Comparison of ENCODE assay signal across 9 cellular contexts in genomic region chr12:26614217-26614616, GRCh38.
DNase-seq lines count a peak whose midpoint lies in the region; ATAC-seq, FAIRE-seq and TF ChIP-seq lines count a peak whose summit lies in the region.
"Had no signal": no experiment of that assay in that cellular context is flagged by ENCODE, and none has a peak within 500 bp of the region (broad histone marks: within the 10 kb centered on the region; RNA-seq: fewer than 3 reads in every experiment).

No MANE protein-coding gene starts in this region.

- no peak overlapping the region for H3K4me3 Mint-ChIP-seq in osteocyte (ENCODE audit: unreplicated experiment)

- POLR2A ChIA-PET in A673 (lab: Charles Lee; ENCODE audit: low non-redundant PET), result no interaction called here

- H3K4me1 Mint-ChIP-seq in osteocyte (ENCODE audit: unreplicated experiment), result no peaks in the 10 kb centered on the region

- DNase-seq in A673 (ENCODE audit: low spot score) (peak; percentile 62), GM12891 (ENCODE audit: insufficient read length, low spot score) (no peak), Peyer's patch (no peak), erythroblast (lab: John Stamatoyannopoulos, UW) (peak; percentile 53 to 64), osteocyte (ENCODE audit: extremely low spot score, unreplicated experiment) (no peak), dedifferentiated amniotic fluid mesenchymal stem cell (ENCODE audit: extremely low spot score) (no peak), NCI-H2227 treated with DMSO at 0.1 percent for 48 hours (lab: John Stamatoyannopoulos, UW) (no peak)

- peak; percentile 71 for FAIRE-seq in GM12891 (lab: Jason Lieb, UNC)
- FAIRE-seq: colon had no signal

- BruUV-seq in A673 (replicated peaks; lab: Mats Ljungman, UMichigan), result no TSS peak

- no peak for TF ChIP-seq POLR2A in GM12891 (IDR thresholded peaks at IDR 0.05; ENCODE audit: low read depth, low read length)
- no peak for TF ChIP-seq POLR2A in Peyer's patch (IDR thresholded peaks at IDR 0.05)
- no peak for TF ChIP-seq POLR2A in erythroblast (IDR thresholded peaks at IDR 0.05; ENCODE audit: low read length)

- H3K27me3 Mint-ChIP-seq in osteocyte (ENCODE audit: unreplicated experiment), result no peaks in the 10 kb centered on the region

- H3K4me3 ChIP-seq in A673 (ENCODE audit: low read depth, low read length, poor library complexity, severe bottlenecking), result no peak overlapping the region
- no peak overlapping the region for H3K4me3 ChIP-seq in Peyer's patch

- no peaks in the 10 kb centered on the region for H3K4me1 ChIP-seq in A673 (ENCODE audit: insufficient read depth, low read length, poor library complexity, severe bottlenecking)
- H3K4me1 ChIP-seq in Peyer's patch, result no peaks in the 10 kb centered on the region

- H3K27ac Mint-ChIP-seq in osteocyte (ENCODE audit: unreplicated experiment), result no peak overlapping the region

- CTCF ChIA-PET in A673 (lab: Charles Lee), result interaction anchor here (0.6 to 1.2 kb wide), 7 partner anchors 17 to 515 kb away, joined by 3 to 12 read pairs (median 3); no protein-coding TSS in a partner anchor

- H3K27me3 ChIP-seq in A673 (replicated peaks; ENCODE audit: insufficient read depth, low read depth, low read length, poor library complexity), result no peaks in the 10 kb centered on the region
- no peaks in the 10 kb centered on the region for H3K27me3 ChIP-seq in Peyer's patch

- H3K36me3 Mint-ChIP-seq in osteocyte (ENCODE audit: unreplicated experiment), result peaks cover 11% of the 10 kb centered on the region

- TF ChIP-seq CTCF in A673 (conservative IDR thresholded peaks at IDR 0.05; ENCODE audit: low read depth, low read length) (peak; percentile 84), Peyer's patch (IDR thresholded peaks at IDR 0.05) (peak in 4 of 6 experiments; percentile 32 to 48 (median 38)), osteocyte (IDR thresholded peaks at IDR 0.05) (peak; percentile 58)

- no peaks in the 10 kb centered on the region for H3K9me3 ChIP-seq in A673 (ENCODE audit: low read depth, low read length, poor library complexity, severe bottlenecking)
- H3K9me3 ChIP-seq in Peyer's patch, result no peaks in the 10 kb centered on the region

- intact Hi-C loops in A673 (cut with micrococcal nuclease; ENCODE audit: unreplicated experiment), result loop anchor here (2.0 kb wide), 2 partner anchors 179 to 495 kb away; no protein-coding TSS in a partner anchor

- no peaks in the 10 kb centered on the region for H3K9me3 Mint-ChIP-seq in osteocyte (ENCODE audit: unreplicated experiment)

- H3K36me3 ChIP-seq in A673 (ENCODE audit: insufficient read depth, low read length, poor library complexity, severe bottlenecking), result no peaks in the 10 kb centered on the region
- H3K36me3 ChIP-seq in Peyer's patch, result peaks cover 0 to 2% (median 0%) of the 10 kb centered on the region in 3 donors

- no peak for ATAC-seq in HG03280 (IDR thresholded peaks at IDR 0.05; ENCODE audit: unreplicated experiment)

- H3K27ac ChIP-seq in A673 (ENCODE audit: low read depth, low read length, poor library complexity, severe bottlenecking) (no peak overlapping the region), Peyer's patch (no peak overlapping the region)

TF ChIP-seq in GM12891, 5 proteins besides CTCF, POLR2A, EP300 and RAD21:
- no peak for TF ChIP-seq POLR2AphosphoS5 (IDR thresholded peaks at IDR 0.05; ENCODE audit: low read depth, low read length)
- no peak for TF ChIP-seq SPI1 (IDR thresholded peaks at IDR 0.05; ENCODE audit: low read depth, low read length)
- no peak for TF ChIP-seq TAF1 (IDR thresholded peaks at IDR 0.05; ENCODE audit: low read depth, low read length)
- no peak for TF ChIP-seq PAX5 (IDR thresholded peaks at IDR 0.05; ENCODE audit: insufficient read depth, low read length, severe bottlenecking)
- no peak for TF ChIP-seq POU2F2 (IDR thresholded peaks at IDR 0.05; ENCODE audit: low read depth, low read length)

Comparison
In these comparisons a context has a peak if more than half of its experiments do, and no peak if none do; other contexts are left out.
1. DNase-seq: peak in A673 (single experiment) and erythroblast (2 of 2); none in GM12891 (single experiment), Peyer's patch (0 of 3), osteocyte (single experiment), dedifferentiated amniotic fluid mesenchymal stem cell (single experiment) and NCI-H2227 treated with DMSO at 0.1 percent for 48 hours (single experiment).
2. Peak in every context shown above with its lines, with median percentiles within 50 percentile points of each other: CTCF ChIP-seq.